In the genomic region with DNA sequence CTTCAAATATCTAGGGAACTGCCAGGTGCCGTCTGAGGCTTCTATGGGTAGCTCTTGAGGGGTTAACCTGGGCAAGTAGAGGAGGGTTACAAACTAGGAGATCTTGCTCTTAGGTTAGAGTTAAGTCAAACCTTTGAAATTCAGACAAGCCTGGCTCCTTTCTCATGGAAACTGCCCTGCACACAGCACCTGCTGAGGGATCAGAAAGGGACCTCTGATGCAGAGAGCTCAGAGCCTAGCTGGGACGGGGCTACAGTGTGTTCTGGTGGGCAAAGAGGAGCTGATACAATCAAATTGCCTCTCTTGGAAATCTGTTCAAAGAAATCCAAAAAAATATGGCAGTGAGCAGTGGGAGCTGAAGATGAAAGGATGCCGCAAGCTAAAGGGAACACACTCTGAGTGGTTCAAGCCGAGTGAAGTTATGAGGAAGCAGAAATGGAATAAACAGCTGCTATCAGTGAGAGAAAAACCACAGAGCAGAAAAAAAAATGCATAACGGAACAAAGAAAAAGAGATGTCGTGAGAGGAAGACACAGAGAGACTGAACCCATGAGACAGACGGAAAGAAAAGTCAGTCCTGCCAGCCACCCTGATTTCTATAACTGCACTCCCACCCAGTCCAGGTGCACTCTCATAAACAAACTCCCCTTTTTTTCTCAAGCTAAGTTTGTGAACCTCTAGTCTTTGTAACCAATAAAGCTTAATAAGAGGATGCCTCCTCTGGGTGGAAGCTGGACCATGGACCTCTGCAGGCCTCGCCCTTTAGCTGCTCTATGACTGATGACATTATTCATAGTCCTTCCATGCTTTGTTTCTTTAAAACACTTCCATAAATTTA, we compare ENCODE assay signal across 9 cellular contexts. TPM values are rescaled to one million over a fixed set of nuclear protein-coding genes. Genes with fewer than 3 reads are reported as not detected.
DNase-seq lines count a peak whose midpoint lies in the region; ATAC-seq and TF ChIP-seq lines count a peak whose summit lies in the region.
"Had no signal": no experiment of that assay in that cellular context is flagged by ENCODE, and none has a peak within 500 bp of the region (broad histone marks: within the 10 kb centered on the region; RNA-seq: fewer than 3 reads in every experiment).

No MANE protein-coding gene starts in this region.

- H3K27ac ChIP-seq in OCI-LY1 (ENCODE audit: low read depth, low read length, poor library complexity, severe bottlenecking): peak overlapping the region; percentile 98

- H3K4me3 Mint-ChIP-seq in stimulated activated naive CD8-positive, alpha-beta T cell treated with anti-CD3 and anti-CD28 coated beads, Interleukin-15, Interleukin-2, amounts not matched to agents 100 ng/mL and 50 ng/mL, for 24 hours: peak overlapping the region; percentile 27

- peaks cover 30% of the 10 kb centered on the region for H3K4me1 ChIP-seq in OCI-LY1 (ENCODE audit: insufficient read depth, low read length, severe bottlenecking)

- H3K9ac ChIP-seq in OCI-LY1 (ENCODE audit: low read length): peak overlapping the region; percentile 54

- TF ChIP-seq CTCF in OCI-LY1 (IDR thresholded peaks at IDR 0.05; ENCODE audit: low read length): no peak

- no peaks in the 10 kb centered on the region for H3K79me2 ChIP-seq in OCI-LY1 (ENCODE audit: insufficient read depth, low read length)

- H3K36me3 Mint-ChIP-seq in stimulated activated naive CD8-positive, alpha-beta T cell treated with anti-CD3 and anti-CD28 coated beads, Interleukin-15, Interleukin-2, amounts not matched to agents 100 ng/mL and 50 ng/mL, for 24 hours (ENCODE audit: low read depth): peaks cover 40% of the 10 kb centered on the region

- H3K9me3 ChIP-seq in OCI-LY1 (ENCODE audit: low read length) (no peaks in the 10 kb centered on the region), MG63 (no peaks in the 10 kb centered on the region)

- H3K9me2 ChIP-seq in OCI-LY1 (ENCODE audit: low read depth, low read length): no peaks in the 10 kb centered on the region

- H3K27me3 Mint-ChIP-seq in stimulated activated naive CD8-positive, alpha-beta T cell treated with anti-CD3 and anti-CD28 coated beads, Interleukin-15, Interleukin-2, amounts not matched to agents 100 ng/mL and 50 ng/mL, for 24 hours: no peaks in the 10 kb centered on the region

- no peaks in the 10 kb centered on the region for H4K20me1 ChIP-seq in OCI-LY1 (ENCODE audit: insufficient read depth, low read length)

- DNase-seq in activated gamma-delta T cell treated with Interleukin-2 at 50 U/mL for 16 hours: peak; percentile 19
- DNase-seq in activated gamma-delta T cell (lab: John Stamatoyannopoulos, UW): no peak
- DNase-seq in activated naive CD8-positive, alpha-beta T cell treated with anti-CD3 and anti-CD28 coated beads, Interleukin-2, amount 50 U/mL, for 16 hours (ENCODE audit: low read depth, low spot score): peak; percentile 13
- DNase-seq in MG63: no peak
- DNase-seq in NCI-H1694 (lab: John Stamatoyannopoulos, UW): no peak
- DNase-seq: NCI-H510A had no signal

- peak overlapping the region; percentile 57 for H3K4me2 ChIP-seq in OCI-LY1 (ENCODE audit: low read length)

- ATAC-seq in HG03571 (IDR thresholded peaks at IDR 0.05; ENCODE audit: unreplicated experiment): no peak

- H3K9me3 Mint-ChIP-seq in stimulated activated naive CD8-positive, alpha-beta T cell treated with anti-CD3 and anti-CD28 coated beads, Interleukin-15, Interleukin-2, amounts not matched to agents 100 ng/mL and 50 ng/mL, for 24 hours: no peaks in the 10 kb centered on the region

- H3K4me1 Mint-ChIP-seq in stimulated activated naive CD8-positive, alpha-beta T cell treated with anti-CD3 and anti-CD28 coated beads, Interleukin-15, Interleukin-2, amounts not matched to agents 100 ng/mL and 50 ng/mL, for 24 hours (ENCODE audit: low read depth): peaks cover 29% of the 10 kb centered on the region

- H3K36me3 ChIP-seq in OCI-LY1 (ENCODE audit: insufficient read depth, low read length) (peaks cover 47% of the 10 kb centered on the region; the same call in 1 of the 2 replicates), MG63 (no peaks in the 10 kb centered on the region)

- H3K4me3 ChIP-seq in OCI-LY1 (ENCODE audit: low read depth, low read length, poor library complexity, severe bottlenecking): peak overlapping the region; percentile 13
- no peak overlapping the region for H3K4me3 ChIP-seq in MG63

- no peaks in the 10 kb centered on the region for H3K27me3 ChIP-seq in OCI-LY1 (ENCODE audit: insufficient read depth, low read length)
- no peaks in the 10 kb centered on the region for H3K27me3 ChIP-seq in MG63

- H3F3A ChIP-seq in OCI-LY1 (ENCODE audit: insufficient read depth, low read length): peaks cover 5% of the 10 kb centered on the region; the same call in 1 of the 2 replicates

- H2AFZ ChIP-seq in OCI-LY1 (ENCODE audit: low read length): no peak overlapping the region

- peak overlapping the region; percentile 84 for H3K27ac Mint-ChIP-seq in stimulated activated naive CD8-positive, alpha-beta T cell treated with anti-CD3 and anti-CD28 coated beads, Interleukin-15, Interleukin-2, amounts not matched to agents 100 ng/mL and 50 ng/mL, for 24 hours

RNA-seq across cellular contexts. Expression of a gene that starts 26.6 kb away (rescaled TPM):
- total RNA-seq in MG63 (2014; rRNA removed; shearing (Covaris generic); ENCODE audit: low replicate concordance): 3.3 and 4.5 TPM in 2 replicates

RNA-seq across cellular contexts. Expression of a gene that starts 50.3 kb away (rescaled TPM):
- total RNA-seq in MG63 (2014; rRNA removed; shearing (Covaris generic); ENCODE audit: low replicate concordance): not detected in 2 replicates

Comparison
In these comparisons a context has a peak if more than half of its experiments do, and no peak if none do; other contexts are left out.
1. DNase-seq: peak in activated gamma-delta T cell treated with Interleukin-2 at 50 U/mL for 16 hours (single experiment) and activated naive CD8-positive, alpha-beta T cell treated with anti-CD3 and anti-CD28 coated beads, Interleukin-2, amount 50 U/mL, for 16 hours (single experiment); none in activated gamma-delta T cell (single experiment), MG63 (single experiment) and NCI-H1694 (single experiment).